Comparison of ENCODE assay signal across 1 cellular context in genomic region chr2:226671177-226671676, GRCh38.
TF ChIP-seq lines count a peak whose summit lies in the region.

No MANE protein-coding gene starts in this region.

TF ChIP-seq in GM23338, 12 proteins besides CTCF, POLR2A, EP300 and RAD21:
- no peak for TF ChIP-seq NANOG (IDR thresholded peaks at IDR 0.05; ENCODE audit: borderline replicate concordance)
- no peak for TF ChIP-seq ZNF462 (CRISPR knock-in tag; IDR thresholded peaks at IDR 0.05)
- no peak for TF ChIP-seq EZH2 (IDR thresholded peaks at IDR 0.05; ENCODE audit: low read depth, unreplicated experiment)
